In genomic region chr5:54357371-54358058, GRCh38 we compare ENCODE assay signal across 22 cellular contexts. TPM values are rescaled to one million over a fixed set of nuclear protein-coding genes. Genes with fewer than 3 reads are reported as not detected.
DNase-seq lines count a peak whose midpoint lies in the region; ATAC-seq and TF ChIP-seq lines count a peak whose summit lies in the region.
"Had no signal": no experiment of that assay in that cellular context is flagged by ENCODE, and none has a peak within 500 bp of the region (broad histone marks: within the 10 kb centered on the region; RNA-seq: fewer than 3 reads in every experiment).

No MANE protein-coding gene starts in this region.

- intact Hi-C loops in Right ventricle myocardium inferior (cut with DNase I) (no loop called here), esophagus squamous epithelium (cut with DNase I) (no loop called here)

- H3K27ac Mint-ChIP-seq in mesothelial cell of epicardium: peak overlapping the region; percentile 17
- H3K27ac Mint-ChIP-seq: activated T-helper 17 cell treated with anti-CD3 and anti-CD28 coated beads, Interleukin-2, amount 50 U/mL, for 72 hours; CD4-positive, alpha-beta T cell; immature natural killer cell; stimulated activated naive CD8-positive, alpha-beta T cell treated with anti-CD3 and anti-CD28 coated beads, Interleukin-15, amount 100 ng/mL, for 72 hours had no signal

- H3K9me3 ChIP-seq in right atrium auricular region (peaks cover 5 to 9% of the 10 kb centered on the region in 2 donors), adipocyte (ENCODE audit: control insufficient read depth, low read length) (peaks cover 11% of the 10 kb centered on the region), esophagus squamous epithelium (peaks cover 0 to 15% (median 0%) of the 10 kb centered on the region in 3 donors)

- ATAC-seq in Right ventricle myocardium inferior: peak; percentile 78
- ATAC-seq: activated T-helper 17 cell treated with anti-CD3 and anti-CD28 coated beads, Interleukin-2, amount 50 U/mL, for 72 hours; lower lobe of right lung; stimulated activated naive CD8-positive, alpha-beta T cell treated with anti-CD3 and anti-CD28 coated beads, Interleukin-15, amount 100 ng/mL, for 72 hours had no signal

- H3K9ac ChIP-seq in adipocyte (ENCODE audit: low read length): no peak overlapping the region

- H3K36me3 ChIP-seq in right atrium auricular region (no peaks in the 10 kb centered on the region), adipocyte (ENCODE audit: control insufficient read depth, insufficient read depth, low read length, severe bottlenecking) (no peaks in the 10 kb centered on the region), esophagus squamous epithelium (no peaks in the 10 kb centered on the region)
- H3K36me3 ChIP-seq: lower lobe of right lung, sigmoid colon had no signal

- H3K27me3 ChIP-seq in right atrium auricular region (no peaks in the 10 kb centered on the region), adipocyte (replicated peaks; ENCODE audit: control insufficient read depth, insufficient read depth, low read length) (no peaks in the 10 kb centered on the region), esophagus squamous epithelium (no peaks in the 10 kb centered on the region)
- H3K27me3 ChIP-seq: sigmoid colon had no signal

- H3K4me1 ChIP-seq in right atrium auricular region (peaks cover 0 to 31% of the 10 kb centered on the region in 2 donors), adipocyte (ENCODE audit: control insufficient read depth, insufficient read depth, low read length) (peaks cover 35% of the 10 kb centered on the region), esophagus squamous epithelium (no peaks in the 10 kb centered on the region)
- H3K4me1 ChIP-seq: lower lobe of right lung, sigmoid colon had no signal

- H3K27ac ChIP-seq in right atrium auricular region: peak overlapping the region in 1 of 2 donors; percentile 12
- H3K27ac ChIP-seq in esophagus squamous epithelium: no peak overlapping the region
- H3K27ac ChIP-seq: dorsolateral prefrontal cortex, lower lobe of right lung, sigmoid colon had no signal

- no peak overlapping the region for H3K4me3 Mint-ChIP-seq in mesothelial cell of epicardium
- H3K4me3 Mint-ChIP-seq: activated T-helper 17 cell treated with anti-CD3 and anti-CD28 coated beads, Interleukin-2, amount 50 U/mL, for 72 hours; CD4-positive, alpha-beta T cell; immature natural killer cell; naive B cell; stimulated activated naive CD8-positive, alpha-beta T cell treated with anti-CD3 and anti-CD28 coated beads, Interleukin-15, amount 100 ng/mL, for 72 hours had no signal

- peaks cover 26% of the 10 kb centered on the region for H3K9me3 Mint-ChIP-seq in mesothelial cell of epicardium

- H3K4me3 ChIP-seq in right atrium auricular region: no peak overlapping the region
- H3K4me3 ChIP-seq in adipocyte (ENCODE audit: low read length): no peak overlapping the region
- H3K4me3 ChIP-seq in esophagus squamous epithelium: no peak overlapping the region
- H3K4me3 ChIP-seq: dorsolateral prefrontal cortex, lower lobe of right lung, sigmoid colon had no signal

- TF ChIP-seq CTCF in right atrium auricular region (IDR thresholded peaks at IDR 0.05): no peak
- TF ChIP-seq CTCF in mesothelial cell of epicardium (IDR thresholded peaks at IDR 0.05; ENCODE audit: unreplicated experiment): no peak
- TF ChIP-seq CTCF in esophagus squamous epithelium (IDR thresholded peaks at IDR 0.05): no peak

- H3K4me1 Mint-ChIP-seq in mesothelial cell of epicardium: peaks cover 18% of the 10 kb centered on the region
- H3K4me1 Mint-ChIP-seq: activated T-helper 17 cell treated with anti-CD3 and anti-CD28 coated beads, Interleukin-2, amount 50 U/mL, for 72 hours; immature natural killer cell; naive B cell; stimulated activated naive CD8-positive, alpha-beta T cell treated with anti-CD3 and anti-CD28 coated beads, Interleukin-15, amount 100 ng/mL, for 72 hours had no signal

- DNase-seq in Right ventricle myocardium inferior (ENCODE audit: missing footprints) (no peak), right atrium auricular region (ENCODE audit: low spot score) (no peak), NCI-H2171 treated with DMSO at 0.1 percent for 48 hours (lab: John Stamatoyannopoulos, UW) (peak; percentile 85), adipocyte (ENCODE audit: low read depth) (peak; percentile 42), mesothelial cell of epicardium (ENCODE audit: low spot score in 2 of 2, unreplicated experiment in 2 of 2) (no peak), GM19238 (ENCODE audit: insufficient read length, low spot score) (no peak), esophagus squamous epithelium (lab: John Stamatoyannopoulos, UW) (no peak), NOMO-1 treated with DMSO at 0.1 percent for 48 hours (lab: John Stamatoyannopoulos, UW; ENCODE audit: unreplicated experiment) (no peak)
- DNase-seq: CD4-positive, alpha-beta T cell; dorsolateral prefrontal cortex; EL; erythroblast; immature natural killer cell; lower lobe of right lung; naive B cell; NCI-H226; SHP77; sigmoid colon; stimulated activated naive CD8-positive, alpha-beta T cell treated with anti-CD3 and anti-CD28 coated beads, Interleukin-15, amount 100 ng/mL, for 72 hours; T-helper 2 cell; trophoblast cell had no signal

- no peak for TF ChIP-seq POLR2A in esophagus squamous epithelium (IDR thresholded peaks at IDR 0.05)

- H3K27me3 Mint-ChIP-seq in mesothelial cell of epicardium (ENCODE audit: low read depth): no peaks in the 10 kb centered on the region

- no peaks in the 10 kb centered on the region for H3K36me3 Mint-ChIP-seq in mesothelial cell of epicardium
- H3K36me3 Mint-ChIP-seq: immature natural killer cell had no signal

- 42 to 51% methylated on average over 4 of the region's 4 CpGs for WGBS in esophagus squamous epithelium, 2 donors

RNA-seq across cellular contexts. Expression of gene ARL15, which starts 47.1 kb away (rescaled TPM):
- total RNA-seq in Right ventricle myocardium inferior (23.7 TPM), right atrium auricular region (10 to 100 TPM; 11.4 to 22.8 TPM), mesothelial cell of epicardium (20.0 to 24.8 TPM (median 22.2 TPM) in 3 replicates), esophagus squamous epithelium (10 to 100 TPM in 2 of 4 donors, 1 to 10 TPM in 2; 8.5 to 19.1 (median 12.0) TPM)

Comparison
In these comparisons a context has a peak if more than half of its experiments do, and no peak if none do; other contexts are left out.
1. DNase-seq: peak in NCI-H2171 treated with DMSO at 0.1 percent for 48 hours (single experiment) and adipocyte (single experiment); none in Right ventricle myocardium inferior (single experiment), right atrium auricular region (single experiment), mesothelial cell of epicardium (0 of 2), GM19238 (single experiment), esophagus squamous epithelium (single experiment) and NOMO-1 treated with DMSO at 0.1 percent for 48 hours (single experiment).